Comparison of ENCODE assay signal across 18 cellular contexts in genomic region chr19:53098570-53098969, GRCh38. TPM values are rescaled to one million over a fixed set of nuclear protein-coding genes. Genes with fewer than 3 reads are reported as not detected.
"Had no signal": no experiment of that assay in that cellular context is flagged by ENCODE, and none has a peak within 500 bp of the region (broad histone marks: within the 10 kb centered on the region; RNA-seq: fewer than 3 reads in every experiment).

No MANE protein-coding gene starts in this region.

RNA-seq across cellular contexts. Expression of gene ERVV-2, which starts 54.0 kb away (rescaled TPM):
- total RNA-seq: activated naive CD4-positive, alpha-beta T cell treated with anti-CD3 and anti-CD28 coated beads for 36 hours; activated naive CD4-positive, alpha-beta T cell treated with anti-CD3 and anti-CD28 coated beads, Interleukin-2, amount 50 U/mL, for 72 hours; activated naive CD8-positive, alpha-beta T cell treated with anti-CD3 and anti-CD28 coated beads for 36 hours; activated naive CD8-positive, alpha-beta T cell treated with anti-CD3 and anti-CD28 coated beads, Interleukin-2, amount 10 ng/mL, durations not matched to agents 7 days and 5 days; activated T-cell treated with anti-CD3 and anti-CD28 coated beads, Interleukin-2, amount 50 U/mL, for 4 hours; activated T-cell treated with anti-CD3 and anti-CD28 coated beads, Interleukin-2, amount 50 U/mL, for 72 hours; activated T-helper 1 cell treated with anti-CD3 and anti-CD28 coated beads, Interleukin-12 subunit alpha, Interleukin-12 subunit beta, Interleukin-2, Interleukin-4 antibody, amounts not matched to agents 30 ng/mL and 10 ng/mL and 1 ng/mL, durations not matched to agents 14 hours and 24 hours and 36 hours; activated T-helper 17 cell treated with anti-CD3 and anti-CD28 coated beads, Interleukin-2, amount 50 U/mL, for 72 hours; activated T-helper 2 cell treated with anti-CD3 and anti-CD28 coated beads, Interferon-gamma antibody, Interleukin-2, Interleukin-4, amounts not matched to agents 10 μg/mL and 5 μg/mL and 100 μg/mL, durations not matched to agents 14 hours and 24 hours and 36 hours; aorta; ascending aorta; astrocyte; body of pancreas; breast epithelium; bronchial epithelial cell; cardiac septum; cerebellum had no signal
- polyA plus RNA-seq: adipose tissue, aorta had no signal
